ENCODE assay signal across 25 cellular contexts in genomic region chr7:156400046-156400445, GRCh38.
"Had no signal": no experiment of that assay in that cellular context is flagged by ENCODE, and none has a peak within 500 bp of the region (broad histone marks: within the 10 kb centered on the region; RNA-seq: fewer than 3 reads in every experiment).

No MANE protein-coding gene starts in this region.

- ATAC-seq: natural killer cell; right lobe of liver; stimulated activated memory B cell treated with anti-CD40 and anti-IgM and Interleukin-4, amounts not matched to agents 10 μg/mL and 1 μg/mL and 100 μg/mL, for 72 hours; stimulated activated naive CD8-positive, alpha-beta T cell treated with anti-CD3 and anti-CD28 coated beads, Interleukin-15, amount 100 ng/mL, for 72 hours had no signal

- H3K4me1 ChIP-seq: left ventricle myocardium inferior, neural progenitor cell, right atrium auricular region, tibial nerve, upper lobe of left lung, vagina had no signal

- H3K9me3 ChIP-seq: neutrophil, ovary, right atrium auricular region, right lobe of liver, tibial nerve, upper lobe of left lung, vagina had no signal

- H3K27me3 ChIP-seq: neural progenitor cell, neutrophil, ovary, right atrium auricular region, right lobe of liver, tibial nerve, upper lobe of left lung, vagina had no signal

- DNase-seq: islet precursor cell; left ventricle myocardium inferior; mesendoderm; naive B cell; natural killer cell; nephron progenitor cell; occipital lobe; ovary; right lobe of liver; stimulated activated CD4-positive, alpha-beta T cell treated with anti-CD3 and anti-CD28 coated beads, Interleukin-1b, Interleukin-23, amount 100 ng/mL, for 48 hours; stimulated activated CD4-positive, alpha-beta T cell treated with anti-CD3 and anti-CD28 coated beads, Interleukin-2, amount 100 ng/mL, for 48 hours; stimulated activated CD4-positive, alpha-beta T cell treated with anti-CD3 and anti-CD28 coated beads, Interleukin-4, amount 100 ng/mL, for 4 hours; stimulated activated CD8-positive, alpha-beta memory T cell treated with anti-CD3 and anti-CD28 coated beads, Interleukin-4, amount 100 ng/mL, for 48 hours; stimulated activated naive CD4-positive, alpha-beta T cell treated with Interleukin-2 at 50 U/mL for 16 hours; stimulated activated naive CD8-positive, alpha-beta T cell treated with anti-CD3 and anti-CD28 coated beads, Interleukin-15, amount 100 ng/mL, for 72 hours; substantia nigra; upper lobe of left lung had no signal

- H3K4me3 ChIP-seq: left ventricle myocardium inferior, lung, neural progenitor cell, ovary, right atrium auricular region, right lobe of liver, smooth muscle cell, tibial nerve, upper lobe of left lung, vagina had no signal

- H3K36me3 ChIP-seq: left ventricle myocardium inferior, neural progenitor cell, neutrophil, ovary, right atrium auricular region, right lobe of liver, tibial nerve, upper lobe of left lung, vagina had no signal

- H3K27ac ChIP-seq: left ventricle myocardium inferior, neural progenitor cell, neutrophil, ovary, right atrium auricular region, right lobe of liver, tibial nerve, upper lobe of left lung, vagina had no signal
